In the genomic region with DNA sequence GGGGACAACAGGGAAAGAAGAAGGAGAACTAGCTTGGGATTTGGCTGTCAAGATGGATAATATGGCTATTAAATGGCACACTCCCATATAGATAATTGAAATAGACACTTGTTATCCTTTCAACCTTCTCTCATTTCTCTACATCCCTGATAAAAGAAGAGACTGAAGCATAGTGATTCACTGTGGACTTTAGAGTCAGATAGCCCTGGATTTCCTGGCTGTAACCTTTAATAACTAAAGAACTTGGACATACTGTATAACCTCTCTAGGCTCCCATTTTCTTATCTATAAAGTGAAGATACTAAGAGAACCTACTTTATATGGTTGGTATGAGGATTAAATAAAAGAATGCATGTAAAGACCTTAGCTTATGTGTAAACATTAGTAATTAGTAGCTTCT, we compare ENCODE assay signal across 30 cellular contexts.
"Had no signal": no experiment of that assay in that cellular context is flagged by ENCODE, and none has a peak within 500 bp of the region (broad histone marks: within the 10 kb centered on the region; RNA-seq: fewer than 3 reads in every experiment).

No MANE protein-coding gene starts in this region.

- H3K4me3 ChIP-seq: ascending aorta, breast epithelium, cardiac muscle cell, coronary artery, dorsolateral prefrontal cortex had no signal

- H3K27ac ChIP-seq: ascending aorta, breast epithelium, cardiac muscle cell, coronary artery had no signal

- H3K4me1 ChIP-seq: ascending aorta, breast epithelium had no signal

- H3K9me3 ChIP-seq: ascending aorta, breast epithelium had no signal

- H3K36me3 Mint-ChIP-seq: activated naive CD4-positive, alpha-beta T cell treated with anti-CD3 and anti-CD28 coated beads, Interleukin-2, amount 10 ng/mL, durations not matched to agents 7 days and 5 days; activated naive CD4-positive, alpha-beta T cell treated with anti-CD3 and anti-CD28 coated beads, Interleukin-2, amount 50 U/mL, for 72 hours; activated naive CD8-positive, alpha-beta T cell treated with anti-CD3 and anti-CD28 coated beads, Interleukin-2, amount 10 ng/mL, durations not matched to agents 7 days and 5 days had no signal

- H3K4me1 Mint-ChIP-seq: brain had no signal

- H3K27ac Mint-ChIP-seq: activated CD4-positive, alpha-beta memory T cell treated with anti-CD3 and anti-CD28 coated beads, Interleukin-2, amount 10 ng/mL, durations not matched to agents 7 days and 5 days; activated CD4-positive, alpha-beta T cell treated with anti-CD3 and anti-CD28 coated beads, Interleukin-2, amount 10 ng/mL, durations not matched to agents 7 days and 5 days; activated naive CD4-positive, alpha-beta T cell treated with anti-CD3 and anti-CD28 coated beads, Interleukin-2, amount 10 ng/mL, durations not matched to agents 7 days and 5 days; activated naive CD4-positive, alpha-beta T cell treated with anti-CD3 and anti-CD28 coated beads, Interleukin-2, amount 50 U/mL, for 72 hours; activated naive CD8-positive, alpha-beta T cell treated with anti-CD3 and anti-CD28 coated beads, Interleukin-2, amount 10 ng/mL, durations not matched to agents 7 days and 5 days; activated T-cell treated with anti-CD3 and anti-CD28 coated beads, Interleukin-2, amount 50 U/mL, for 24 hours; activated T-cell treated with anti-CD3 and anti-CD28 coated beads, Interleukin-2, amount 50 U/mL, for 72 hours; brain; dendritic cell treated with granulocyte-macrophage colony-stimulating factor and Interleukin-4, amounts not matched to agents 40 ng/mL and 50 ng/mL, for 4 days; endodermal cell had no signal

- H3K27me3 Mint-ChIP-seq: activated CD4-positive, alpha-beta memory T cell treated with anti-CD3 and anti-CD28 coated beads, Interleukin-2, amount 10 ng/mL, durations not matched to agents 7 days and 5 days; activated CD4-positive, alpha-beta T cell treated with anti-CD3 and anti-CD28 coated beads, Interleukin-2, amount 10 ng/mL, durations not matched to agents 7 days and 5 days; activated naive CD4-positive, alpha-beta T cell treated with anti-CD3 and anti-CD28 coated beads, Interleukin-2, amount 10 ng/mL, durations not matched to agents 7 days and 5 days; activated naive CD8-positive, alpha-beta T cell treated with anti-CD3 and anti-CD28 coated beads, Interleukin-2, amount 10 ng/mL, durations not matched to agents 7 days and 5 days; activated T-cell treated with anti-CD3 and anti-CD28 coated beads, Interleukin-2, amount 50 U/mL, for 24 hours; dendritic cell treated with granulocyte-macrophage colony-stimulating factor and Interleukin-4, amounts not matched to agents 40 ng/mL and 50 ng/mL, for 4 days had no signal

- H3K27me3 ChIP-seq: ascending aorta, breast epithelium, cardiac muscle cell, dorsolateral prefrontal cortex had no signal

- FAIRE-seq: frontal cortex had no signal

- H3K4me3 Mint-ChIP-seq: activated CD4-positive, alpha-beta memory T cell treated with anti-CD3 and anti-CD28 coated beads, Interleukin-2, amount 10 ng/mL, durations not matched to agents 7 days and 5 days; activated CD4-positive, alpha-beta T cell treated with anti-CD3 and anti-CD28 coated beads, Interleukin-2, amount 10 ng/mL, durations not matched to agents 7 days and 5 days; activated naive CD4-positive, alpha-beta T cell treated with anti-CD3 and anti-CD28 coated beads, Interleukin-2, amount 10 ng/mL, durations not matched to agents 7 days and 5 days; activated naive CD8-positive, alpha-beta T cell treated with anti-CD3 and anti-CD28 coated beads, Interleukin-2, amount 10 ng/mL, durations not matched to agents 7 days and 5 days; activated T-cell treated with anti-CD3 and anti-CD28 coated beads, Interleukin-2, amount 50 U/mL, for 24 hours; activated T-cell treated with anti-CD3 and anti-CD28 coated beads, Interleukin-2, amount 50 U/mL, for 72 hours; brain; dendritic cell treated with granulocyte-macrophage colony-stimulating factor and Interleukin-4, amounts not matched to agents 40 ng/mL and 50 ng/mL, for 4 days; endodermal cell had no signal

- H3K36me3 ChIP-seq: breast epithelium, cardiac muscle cell had no signal

- ATAC-seq: activated naive CD4-positive, alpha-beta T cell treated with anti-CD3 and anti-CD28 coated beads, Interleukin-2, amount 50 U/mL, for 72 hours; activated T-cell treated with anti-CD3 and anti-CD28 coated beads, Interleukin-2, amount 50 U/mL, for 72 hours; esophagus mucosa had no signal

- DNase-seq: activated CD4-positive, alpha-beta memory T cell treated with anti-CD3 and anti-CD28 coated beads, Interleukin-2, amount 10 ng/mL, durations not matched to agents 7 days and 5 days; activated CD4-positive, alpha-beta T cell treated with anti-CD3 and anti-CD28 coated beads for 1 hour; activated CD4-positive, alpha-beta T cell treated with anti-CD3 and anti-CD28 coated beads for 4 hours; activated CD4-positive, alpha-beta T cell treated with anti-CD3 and anti-CD28 coated beads, Interleukin-2, amount 10 ng/mL, durations not matched to agents 7 days and 5 days; activated CD4-positive, alpha-beta T cell treated with anti-CD3 and anti-CD28 coated beads, Interleukin-2, amount 50 U/mL, for 4 hours; activated CD8-positive, alpha-beta memory T cell treated with anti-CD3 and anti-CD28 coated beads, Interleukin-2, amount 50 U/mL, for 48 hours; activated gamma-delta T cell; activated naive CD4-positive, alpha-beta T cell; activated naive CD4-positive, alpha-beta T cell treated with anti-CD3 and anti-CD28 coated beads, Interleukin-2, amount 10 ng/mL, durations not matched to agents 7 days and 5 days; activated naive CD8-positive, alpha-beta T cell treated with anti-CD3 and anti-CD28 coated beads, Interleukin-2, amount 10 ng/mL, durations not matched to agents 7 days and 5 days; activated T-cell treated with anti-CD3 and anti-CD28 coated beads for 4 hours; activated T-cell treated with anti-CD3 and anti-CD28 coated beads, Interleukin-2, amount 50 U/mL, for 24 hours; activated T-cell treated with anti-CD3 and anti-CD28 coated beads, Interleukin-2, amount 50 U/mL, for 72 hours; central memory CD4-positive, alpha-beta T cell; cerebellar nuclear complex; dorsolateral prefrontal cortex; effector memory CD4-positive, alpha-beta T cell; endodermal cell; foreskin fibroblast; head of caudate nucleus; T-helper 2 cell had no signal

- H3K9me3 Mint-ChIP-seq: activated CD4-positive, alpha-beta memory T cell treated with anti-CD3 and anti-CD28 coated beads, Interleukin-2, amount 10 ng/mL, durations not matched to agents 7 days and 5 days; activated CD4-positive, alpha-beta T cell treated with anti-CD3 and anti-CD28 coated beads, Interleukin-2, amount 10 ng/mL, durations not matched to agents 7 days and 5 days; activated naive CD4-positive, alpha-beta T cell treated with anti-CD3 and anti-CD28 coated beads, Interleukin-2, amount 10 ng/mL, durations not matched to agents 7 days and 5 days; activated naive CD4-positive, alpha-beta T cell treated with anti-CD3 and anti-CD28 coated beads, Interleukin-2, amount 50 U/mL, for 72 hours; activated naive CD8-positive, alpha-beta T cell treated with anti-CD3 and anti-CD28 coated beads, Interleukin-2, amount 10 ng/mL, durations not matched to agents 7 days and 5 days; activated T-cell treated with anti-CD3 and anti-CD28 coated beads, Interleukin-2, amount 50 U/mL, for 24 hours; activated T-cell treated with anti-CD3 and anti-CD28 coated beads, Interleukin-2, amount 50 U/mL, for 72 hours; brain; dendritic cell treated with granulocyte-macrophage colony-stimulating factor and Interleukin-4, amounts not matched to agents 40 ng/mL and 50 ng/mL, for 4 days; endodermal cell had no signal
